Comparison of ENCODE assay signal across 8 cellular contexts in genomic region chr1:162349635-162350330, GRCh38. TPM values are rescaled to one million over a fixed set of nuclear protein-coding genes. Genes with fewer than 3 reads are reported as not detected.
DNase-seq lines count a peak whose midpoint lies in the region; ATAC-seq, FAIRE-seq and TF ChIP-seq lines count a peak whose summit lies in the region.
"Had no signal": no experiment of that assay in that cellular context is flagged by ENCODE, and none has a peak within 500 bp of the region (broad histone marks: within the 10 kb centered on the region; RNA-seq: fewer than 3 reads in every experiment).

No MANE protein-coding gene starts in this region.

- TSS peak; percentile 65 for BruUV-seq in endothelial cell of umbilical vein (replicated peaks; lab: Mats Ljungman, UMichigan)

- no peaks in the 10 kb centered on the region for H4K20me1 ChIP-seq in endothelial cell of umbilical vein (replicated peaks; ENCODE audit: control insufficient read depth, extremely low read depth, insufficient read depth, low read length)

- peak overlapping the region; percentile 55 for H3K9ac ChIP-seq in endothelial cell of umbilical vein (replicated peaks; ENCODE audit: extremely low read depth, insufficient read depth, low read length)

- H3K4me2 ChIP-seq in endothelial cell of umbilical vein (ENCODE audit: insufficient read depth, low read length) = peak overlapping the region; percentile 84

- DNase-seq in GM04504 (ENCODE audit: low read depth) (peak; percentile 56), NCI-H748 treated with DMSO at 0.1 percent for 48 hours (lab: John Stamatoyannopoulos, UW) (peak; percentile 31), endothelial cell of umbilical vein (ENCODE audit: low read depth, low spot score) (peak; percentile 95), pulmonary artery endothelial cell (ENCODE audit: low read depth, low spot score) (peak; percentile 78), activated T-cell treated with anti-CD3 and anti-CD28 coated beads for 4 hours (no peak)
- DNase-seq in central memory CD4-positive, alpha-beta T cell = no peak
- DNase-seq: effector CD8-positive, alpha-beta T cell had no signal

- dilution Hi-C loops in endothelial cell of umbilical vein (cut with MboI; ENCODE audit: extremely low pct_ligation_motif_present, low sequenced_read_pairs) = no loop called here

- peak overlapping the region; percentile 53 for H2AFZ ChIP-seq in endothelial cell of umbilical vein (ENCODE audit: low read depth, low read length)

- intact Hi-C loops in endothelial cell of umbilical vein (cut with micrococcal nuclease) = loop anchor here (1.0 to 5.0 kb wide), 3 partner anchors 47 to 293 kb away; no protein-coding TSS in a partner anchor

- H3K36me3 ChIP-seq in endothelial cell of umbilical vein (ENCODE audit: control insufficient read depth in 2 of 2, extremely low read depth in 1 of 2, insufficient read depth in 2 of 2, low read length in 2 of 2) = no peaks in the 10 kb centered on the region

- peak; percentile 47 for TF ChIP-seq POLR2A in endothelial cell of umbilical vein (IDR thresholded peaks at IDR 0.05; ENCODE audit: low read depth, low read length)

- H3K9me1 ChIP-seq in endothelial cell of umbilical vein (replicated peaks; ENCODE audit: control insufficient read depth, extremely low read depth, insufficient read depth, low read length) = no peaks in the 10 kb centered on the region

- no peak for ATAC-seq in HG02763 (IDR thresholded peaks at IDR 0.05; ENCODE audit: unreplicated experiment)

- H3K9me3 ChIP-seq in endothelial cell of umbilical vein (replicated peaks; ENCODE audit: control insufficient read depth, insufficient read depth, low read length) = no peaks in the 10 kb centered on the region

- no peak overlapping the region for H3K4me3 ChIP-seq in endothelial cell of umbilical vein (replicated peaks in 1 of 3; ENCODE audit: insufficient read depth in 1 of 3, low read depth in 1 of 3, low read length in 3 of 3)

- TF ChIP-seq CTCF in endothelial cell of umbilical vein (IDR thresholded peaks at IDR 0.05; ENCODE audit: extremely low read depth in 1 of 2, insufficient read depth in 1 of 2, low read depth in 1 of 2, low read length in 2 of 2) = no peak

- POLR2A ChIA-PET in endothelial cell of umbilical vein (lab: Charles Lee) = no interaction called here

- H3K4me1 ChIP-seq in endothelial cell of umbilical vein (ENCODE audit: control insufficient read depth, extremely low read depth, insufficient read depth, low read length) = peaks cover 28% of the 10 kb centered on the region

- H3K79me2 ChIP-seq in endothelial cell of umbilical vein (ENCODE audit: control insufficient read depth, insufficient read depth, low read length) = no peaks in the 10 kb centered on the region

- peak; percentile 92 for FAIRE-seq in endothelial cell of umbilical vein (lab: Jason Lieb, UNC)

- H3K27ac ChIP-seq in endothelial cell of umbilical vein (ENCODE audit: insufficient read depth, low read depth, low read length) = peak overlapping the region; percentile 93

- H3K27me3 ChIP-seq in endothelial cell of umbilical vein (ENCODE audit: control insufficient read depth in 2 of 2, insufficient read depth in 2 of 2, low read length in 2 of 2) = no peaks in the 10 kb centered on the region

- CTCF ChIA-PET in endothelial cell of umbilical vein (lab: Charles Lee) = interaction anchor here (0.7 to 1.2 kb wide), 6 partner anchors 8 to 294 kb away, joined by 3 to 6 read pairs (median 3); no protein-coding TSS in a partner anchor

TF ChIP-seq in endothelial cell of umbilical vein, 7 proteins besides CTCF, POLR2A, EP300 and RAD21:
- TF ChIP-seq POLR2AphosphoS5 (IDR thresholded peaks at IDR 0.05; ENCODE audit: insufficient read depth, low read depth, low read length) (peak; percentile 56), JUN (IDR thresholded peaks at IDR 0.05; ENCODE audit: borderline replicate concordance, insufficient read depth, insufficient read length, low read depth) (peak; percentile 95), GATA2 (IDR thresholded peaks at IDR 0.05; ENCODE audit: insufficient read depth, insufficient read length, low read depth, low read length) (peak; percentile 66), MAX (IDR thresholded peaks at IDR 0.05; ENCODE audit: insufficient read depth, insufficient read length) (no peak), MYC (IDR thresholded peaks at IDR 0.05; ENCODE audit: low read depth, low read length) (no peak), EZH2 (IDR thresholded peaks at IDR 0.05; ENCODE audit: borderline replicate concordance, low read depth, low read length, severe bottlenecking) (no peak), FOS (IDR thresholded peaks at IDR 0.05; ENCODE audit: borderline replicate concordance, insufficient read depth, low read length) (peak; percentile 81)

RNA-seq across cellular contexts. Expression of gene SPATA46, which starts 26.9 kb away (rescaled TPM):
- total RNA-seq in endothelial cell of umbilical vein (not detected in 2 replicates), pulmonary artery endothelial cell (not detected in 2 replicates)
- not detected in 2 replicates for polyA plus RNA-seq in endothelial cell of umbilical vein
- not detected in 2 replicates for polyA plus RNA-seq in endothelial cell of umbilical vein (2011; cell fraction: cytosol; rRNA removed)
- not detected in 2 replicates for polyA plus RNA-seq in endothelial cell of umbilical vein (2011; cell fraction: nucleus; rRNA removed)
- not detected in 2 replicates for polyA plus RNA-seq in endothelial cell of umbilical vein (2012)
- polyA minus RNA-seq in endothelial cell of umbilical vein = not detected in 2 replicates
- not detected for polyA minus RNA-seq in endothelial cell of umbilical vein (2011; cell fraction: cytosol; rRNA and poly(A)+ RNA removed)
- not detected in 2 replicates for polyA minus RNA-seq in endothelial cell of umbilical vein (2011; cell fraction: nucleus; rRNA and poly(A)+ RNA removed)

RNA-seq across cellular contexts. Expression of gene C1orf226, which starts 31.7 kb away (rescaled TPM):
- total RNA-seq in endothelial cell of umbilical vein = 3.8 and 4.2 TPM in 2 replicates
- polyA plus RNA-seq in endothelial cell of umbilical vein = 1.8 and 2.5 TPM in 2 replicates
- polyA plus RNA-seq in endothelial cell of umbilical vein (2011; cell fraction: cytosol; rRNA removed) = 2.1 and 2.5 TPM in 2 replicates
- 7.4 and 8.5 TPM in 2 replicates for polyA plus RNA-seq in endothelial cell of umbilical vein (2011; cell fraction: nucleus; rRNA removed)
- 2.0 and 2.5 TPM in 2 replicates for polyA plus RNA-seq in endothelial cell of umbilical vein (2012)
- polyA minus RNA-seq in endothelial cell of umbilical vein = 2.7 and 4.2 TPM in 2 replicates
- 5.0 TPM for polyA minus RNA-seq in endothelial cell of umbilical vein (2011; cell fraction: cytosol; rRNA and poly(A)+ RNA removed)
- 3.8 and 3.9 TPM in 2 replicates for polyA minus RNA-seq in endothelial cell of umbilical vein (2011; cell fraction: nucleus; rRNA and poly(A)+ RNA removed)
- 0.79 and 1.4 TPM in 2 replicates for total RNA-seq in pulmonary artery endothelial cell

Comparison
In these comparisons a context has a peak if more than half of its experiments do, and no peak if none do; other contexts are left out.
1. DNase-seq: peak in GM04504 (single experiment), NCI-H748 treated with DMSO at 0.1 percent for 48 hours (single experiment), endothelial cell of umbilical vein (single experiment) and pulmonary artery endothelial cell (single experiment); none in central memory CD4-positive, alpha-beta T cell (single experiment) and activated T-cell treated with anti-CD3 and anti-CD28 coated beads for 4 hours (single experiment).